ENCODE assay signal across 9 cellular contexts in genomic region chr5:22852807-22853670, GRCh38. TPM values are rescaled to one million over a fixed set of nuclear protein-coding genes. Genes with fewer than 3 reads are reported as not detected.
A peak's percentile ranks its signal among the peaks of the same experiment; 100 is the strongest.
DNase-seq lines count a peak whose midpoint lies in the region; ATAC-seq and TF ChIP-seq lines count a peak whose summit lies in the region.
"Had no signal": no experiment of that assay in that cellular context is flagged by ENCODE, and none has a peak within 500 bp of the region (broad histone marks: within the 10 kb centered on the region; RNA-seq: fewer than 3 reads in every experiment).

TSS of gene CDH12 (minus strand) at chr5:22853344.

- ATAC-seq in T-cell (replicated peaks in 1 of 4) (peak in 2 of 4 experiments; percentile 33 to 58), HG03135 (IDR thresholded peaks at IDR 0.05; ENCODE audit: unreplicated experiment) (no peak), GM18873 (IDR thresholded peaks at IDR 0.05; ENCODE audit: low FRiP score, unreplicated experiment) (no peak)

- no peaks in the 10 kb centered on the region for H3K4me1 ChIP-seq in iPS DF 6.9 (ENCODE audit: control insufficient read depth, insufficient read depth, low read length)
- H3K4me1 ChIP-seq in stomach = peaks cover 0 to 11% (median 8%) of the 10 kb centered on the region in 4 donors

- no peak for TF ChIP-seq POLR2A in stomach (IDR thresholded peaks at IDR 0.05)

- CTCF ChIA-PET in activated CD4-positive, alpha-beta T cell treated with anti-CD3 and anti-CD28 coated beads, Interleukin-2, amount 10 ng/mL, durations not matched to agents 7 days and 5 days (lab: Charles Lee) = no interaction called here
- CTCF ChIA-PET in T-cell (lab: Charles Lee) = interaction anchor here in 1 of 2 donors (0.7 kb wide), 1 partner anchor 139 kb away, joined by 3 read pairs; no protein-coding TSS in a partner anchor

- no peak within 1 kb of the TSS for H3K27ac ChIP-seq in iPS DF 6.9 (ENCODE audit: low read length)
- H3K27ac ChIP-seq in stomach = no peak within 1 kb of the TSS

- H3K4me1 Mint-ChIP-seq in activated CD4-positive, alpha-beta T cell treated with anti-CD3 and anti-CD28 coated beads, Interleukin-2, amount 10 ng/mL, durations not matched to agents 7 days and 5 days = peaks cover 6% of the 10 kb centered on the region
- H3K4me1 Mint-ChIP-seq in T-cell = peaks cover 6 to 15% (median 9%) of the 10 kb centered on the region in 3 donors

- peak within 1 kb of the TSS; percentile 48 for H3K4me3 Mint-ChIP-seq in activated CD4-positive, alpha-beta T cell treated with anti-CD3 and anti-CD28 coated beads, Interleukin-2, amount 10 ng/mL, durations not matched to agents 7 days and 5 days
- H3K4me3 Mint-ChIP-seq in T-cell = peak within 1 kb of the TSS; percentile 49 to 67 (median 54)

- H3K4me3 ChIP-seq in iPS DF 6.9 (ENCODE audit: low read length) = peak within 1 kb of the TSS; percentile 39; the same call in 1 of the 2 replicates
- H3K4me3 ChIP-seq in stomach = peak within 1 kb of the TSS; percentile 34 to 43 (median 36)

- DNase-seq in activated CD4-positive, alpha-beta T cell treated with anti-CD3 and anti-CD28 coated beads, Interleukin-2, amount 10 ng/mL, durations not matched to agents 7 days and 5 days = no peak
- DNase-seq in activated CD4-positive, alpha-beta T cell treated with anti-CD3 and anti-CD28 coated beads, Interleukin-2, amount 50 U/mL, for 48 hours = no peak
- DNase-seq in KBM-7 (peak; percentile 44), T-cell (no peak), iPS DF 6.9 (ENCODE audit: low read depth, low spot score) (peak; percentile 1), stomach (no peak)

- H3K9me3 ChIP-seq in iPS DF 6.9 (ENCODE audit: control insufficient read depth, insufficient read depth, low read length) = no peaks in the 10 kb centered on the region
- no peaks in the 10 kb centered on the region for H3K9me3 ChIP-seq in stomach

- no peak for TF ChIP-seq EP300 in stomach (IDR thresholded peaks at IDR 0.05)

- no CpG with 5 or more reads among the region's 31 CpGs for WGBS in iPS DF 6.9 (ENCODE audit: insufficient coverage, insufficient read length)
- 2 to 4% (median 2%) methylated on average over 31 of the region's 31 CpGs for WGBS in stomach, 5 donors

- H3K36me3 ChIP-seq in iPS DF 6.9 (ENCODE audit: control insufficient read depth, insufficient read depth, low read length) (no peaks in the 10 kb centered on the region), stomach (no peaks in the 10 kb centered on the region)

- peaks cover 8% of the 10 kb centered on the region for H3K27me3 Mint-ChIP-seq in activated CD4-positive, alpha-beta T cell treated with anti-CD3 and anti-CD28 coated beads, Interleukin-2, amount 10 ng/mL, durations not matched to agents 7 days and 5 days
- H3K27me3 Mint-ChIP-seq in T-cell = no peaks in the 10 kb centered on the region

- TF ChIP-seq CTCF in stomach (IDR thresholded peaks at IDR 0.05) = no peak

- in situ Hi-C loops in KBM-7 (cut with MboI; ENCODE audit: low pct_unique_long_range_greater_than_20kb, low sequenced_read_pairs) = no loop called here

- no peaks in the 10 kb centered on the region for H3K9me3 Mint-ChIP-seq in activated CD4-positive, alpha-beta T cell treated with anti-CD3 and anti-CD28 coated beads, Interleukin-2, amount 10 ng/mL, durations not matched to agents 7 days and 5 days
- peaks cover 0 to 14% (median 12%) of the 10 kb centered on the region in 3 donors for H3K9me3 Mint-ChIP-seq in T-cell

- no peaks in the 10 kb centered on the region for H3K36me3 Mint-ChIP-seq in activated CD4-positive, alpha-beta T cell treated with anti-CD3 and anti-CD28 coated beads, Interleukin-2, amount 10 ng/mL, durations not matched to agents 7 days and 5 days (ENCODE audit: low read depth)
- no peaks in the 10 kb centered on the region for H3K36me3 Mint-ChIP-seq in T-cell

- POLR2A ChIA-PET in activated CD4-positive, alpha-beta T cell treated with anti-CD3 and anti-CD28 coated beads, Interleukin-2, amount 10 ng/mL, durations not matched to agents 7 days and 5 days (lab: Charles Lee) = no interaction called here
- POLR2A ChIA-PET in T-cell (lab: Charles Lee) = no interaction called here

- intact Hi-C loops in stomach (cut with DNase I; ENCODE audit: low total_unique reads) = no loop called here

- H3K27me3 ChIP-seq in iPS DF 6.9 (ENCODE audit: control insufficient read depth, insufficient read depth, low read length) (no peaks in the 10 kb centered on the region), stomach (peaks cover 0 to 10% (median 0%) of the 10 kb centered on the region in 3 donors)

- H3K27ac Mint-ChIP-seq in activated CD4-positive, alpha-beta T cell treated with anti-CD3 and anti-CD28 coated beads, Interleukin-2, amount 10 ng/mL, durations not matched to agents 7 days and 5 days = no peak within 1 kb of the TSS
- H3K27ac Mint-ChIP-seq in T-cell = no peak within 1 kb of the TSS

RNA-seq across cellular contexts. Expression of gene CDH12, which starts in this region (rescaled TPM):
- total RNA-seq in activated CD4-positive, alpha-beta T cell treated with anti-CD3 and anti-CD28 coated beads, Interleukin-2, amount 10 ng/mL, durations not matched to agents 7 days and 5 days = not detected
- total RNA-seq in T-cell (not detected), stomach (1 to 10 TPM in 1 of 5 donors, not detected in 4; 1.3 TPM)
- under 1 TPM in 1 of 3 donors, not detected in 2; 0.76 TPM for polyA plus RNA-seq in stomach
- total RNA-seq: T-helper 2 cell treated with Interferon-gamma antibody and Interleukin-4, amounts not matched to agents 100 ng/mL and 5 ng/mL, for 36 hours had no signal

Comparison
In these comparisons a context has a peak if more than half of its experiments do, and no peak if none do; other contexts are left out.
1. DNase-seq: peak in KBM-7 (single experiment) and iPS DF 6.9 (single experiment); none in activated CD4-positive, alpha-beta T cell treated with anti-CD3 and anti-CD28 coated beads, Interleukin-2, amount 10 ng/mL, durations not matched to agents 7 days and 5 days (single experiment), activated CD4-positive, alpha-beta T cell treated with anti-CD3 and anti-CD28 coated beads, Interleukin-2, amount 50 U/mL, for 48 hours (0 of 2), T-cell (0 of 34) and stomach (single experiment).